Comparison of ENCODE assay signal across 14 cellular contexts in genomic region chr14:50937800-50938199, GRCh38. TPM values are rescaled to one million over a fixed set of nuclear protein-coding genes. Genes with fewer than 3 reads are reported as not detected.
DNase-seq lines count a peak whose midpoint lies in the region; ATAC-seq and TF ChIP-seq lines count a peak whose summit lies in the region.
"Had no signal": no experiment of that assay in that cellular context is flagged by ENCODE, and none has a peak within 500 bp of the region (broad histone marks: within the 10 kb centered on the region; RNA-seq: fewer than 3 reads in every experiment).

No MANE protein-coding gene starts in this region.

- 100% methylated on average over 2 of the region's 4 CpGs; no CpG with 5 or more reads in 1 of the 2 experiments for WGBS in IMR-90 (ENCODE audit: extremely low coverage in 2 of 2, insufficient read length in 1 of 2), 2 experiments
- WGBS in right lobe of liver (ENCODE audit: insufficient coverage, low coverage, low lambda C conversion rate, missing lambda C conversion rate), result 40% methylated on average over 4 of the region's 4 CpGs

- TF ChIP-seq POLR2A in IMR-90 (IDR thresholded peaks at IDR 0.05; ENCODE audit: low read depth, low read length) (no peak), right lobe of liver (IDR thresholded peaks at IDR 0.05) (no peak), erythroblast (IDR thresholded peaks at IDR 0.05; ENCODE audit: low read length) (no peak)

- H3K27me3 ChIP-seq in IMR-90 (ENCODE audit: control insufficient read depth, insufficient read depth, low read length) (no peaks in the 10 kb centered on the region), right lobe of liver (no peaks in the 10 kb centered on the region), upper lobe of right lung (no peaks in the 10 kb centered on the region)

- H2AK9ac ChIP-seq in IMR-90 (replicated peaks; ENCODE audit: low read depth, low read length, poor library complexity), result no peak overlapping the region

- H3K9me3 ChIP-seq in IMR-90 (ENCODE audit: control insufficient read depth, insufficient read depth, low read length) (no peaks in the 10 kb centered on the region), right lobe of liver (no peaks in the 10 kb centered on the region), upper lobe of right lung (no peaks in the 10 kb centered on the region), mucosa of descending colon (no peaks in the 10 kb centered on the region)

- peaks cover 11% of the 10 kb centered on the region in 2 experiments; a peak in 3 of 4 replicates for H3K79me1 ChIP-seq in IMR-90 (ENCODE audit: low read depth in 1 of 2, low read length in 2 of 2)

- H3K18ac ChIP-seq in IMR-90 (ENCODE audit: low read depth, low read length), result no peak overlapping the region

- intact Hi-C loops in IMR-90 (cut with micrococcal nuclease) (loop anchor here (10.0 kb wide), 1 partner anchor 283 kb away; no protein-coding TSS in a partner anchor), right lobe of liver (cut with DNase I) (no loop called here), upper lobe of right lung (cut with DNase I) (no loop called here), mucosa of descending colon (cut with DNase I, micrococcal nuclease) (no loop called here)

- H4K8ac ChIP-seq in IMR-90 (ENCODE audit: low read depth in 2 of 2, low read length in 2 of 2), result no peak overlapping the region

- TF ChIP-seq CTCF in IMR-90 (conservative IDR thresholded peaks at IDR 0.05; ENCODE audit: low read depth, low read length) (no peak), right lobe of liver (IDR thresholded peaks at IDR 0.05) (no peak), upper lobe of right lung (IDR thresholded peaks at IDR 0.05) (no peak), mucosa of descending colon (IDR thresholded peaks at IDR 0.05) (no peak)

- in situ Hi-C loops in IMR-90 (cut with MboI; ENCODE audit: low sequenced_read_pairs), result no loop called here

- CTCF ChIA-PET in IMR-90 (lab: Yijun Ruan, JAX), result no interaction called here

- no peak overlapping the region for H2BK15ac ChIP-seq in IMR-90 (ENCODE audit: low read depth, low read length)

- H3K23ac ChIP-seq in IMR-90 (ENCODE audit: low read depth, low read length), result no peak overlapping the region

- H4K5ac ChIP-seq in IMR-90 (ENCODE audit: low read depth, low read length), result no peak overlapping the region

- H4K20me1 ChIP-seq in IMR-90 (ENCODE audit: insufficient read depth, low read length), result no peaks in the 10 kb centered on the region; the same call in 1 of the 2 replicates

- H3K36me3 ChIP-seq in IMR-90 (ENCODE audit: control insufficient read depth, insufficient read depth, low read length) (peaks cover 11% of the 10 kb centered on the region), right lobe of liver (peaks cover 0 to 12% (median 0%) of the 10 kb centered on the region in 4 donors), upper lobe of right lung (peaks cover 18% of the 10 kb centered on the region), mucosa of descending colon (ENCODE audit: low read depth) (no peaks in the 10 kb centered on the region)

- H3K9me1 ChIP-seq in IMR-90 (ENCODE audit: insufficient read depth, low read length), result peaks cover 15% of the 10 kb centered on the region

- no peak overlapping the region; the same call in 1 of the 2 replicates for H2BK120ac ChIP-seq in IMR-90 (ENCODE audit: low read depth, low read length)

- H3K14ac ChIP-seq in IMR-90 (replicated peaks; ENCODE audit: low read depth, low read length), result no peak overlapping the region

- H2AFZ ChIP-seq in IMR-90 (replicated peaks; ENCODE audit: low read length, poor library complexity), result no peak overlapping the region

- no peak for ATAC-seq in IMR-90 (ENCODE audit: low read depth)
- no peak for ATAC-seq in SK-N-SH treated with all-trans-retinoic acid at 6 μM for 48 hours
- ATAC-seq in right lobe of liver, result no peak
- ATAC-seq in upper lobe of right lung, result no peak
- no peak for ATAC-seq in mucosa of descending colon

- H2BK5ac ChIP-seq in IMR-90 (ENCODE audit: low read depth, low read length, poor library complexity, severe bottlenecking), result no peak overlapping the region

- no peak overlapping the region for H3K56ac ChIP-seq in IMR-90 (ENCODE audit: extremely low read depth, insufficient read depth, low read length)

- POLR2A ChIA-PET in IMR-90 (lab: Charles Lee; ENCODE audit: unreplicated experiment), result no interaction called here

- no peak overlapping the region for H3K4ac ChIP-seq in IMR-90 (ENCODE audit: low read depth, low read length)

- H3K27ac ChIP-seq in IMR-90 (ENCODE audit: insufficient read depth, low read length) (no peak overlapping the region), right lobe of liver (peak overlapping the region in 2 of 3 donors; percentile 58 to 61), upper lobe of right lung (peak overlapping the region; percentile 55)

- no peak overlapping the region for H3K9ac ChIP-seq in IMR-90 (ENCODE audit: low read depth, low read length)

- H3K4me3 ChIP-seq in IMR-90 (ENCODE audit: insufficient read depth, low read depth, low read length), result no peak overlapping the region
- no peak overlapping the region for H3K4me3 ChIP-seq in right lobe of liver
- no peak overlapping the region for H3K4me3 ChIP-seq in upper lobe of right lung
- H3K4me3 ChIP-seq in mucosa of descending colon, result no peak overlapping the region

- DNase-seq in IMR-90, result no peak
- no peak for DNase-seq in right lobe of liver
- no peak for DNase-seq in upper lobe of right lung
- DNase-seq in erythroblast (lab: John Stamatoyannopoulos, UW), result no peak
- DNase-seq in NCI-H226, result no peak
- no peak for DNase-seq in mucosa of descending colon
- DNase-seq: DMS 273 treated with DMSO at 0.1 percent for 48 hours, Kasumi-1, NCI-H146, NCI-H2081 treated with DMSO at 0.1 percent for 48 hours, NCI-H2227 treated with DMSO at 0.1 percent for 48 hours, NCI-H526, Right ventricle myocardium superior had no signal

- H2BK20ac ChIP-seq in IMR-90 (ENCODE audit: low read depth, low read length), result no peak overlapping the region; the same call in 1 of the 2 replicates

- H2AK5ac ChIP-seq in IMR-90 (ENCODE audit: low read depth, low read length), result 0 out of 2 replicates have a peak overlapping the region, but pooled peaks have one; percentile 16

- dilution Hi-C loops in IMR-90 (cut with HindIII; ENCODE audit: low sequenced_read_pairs, unreplicated experiment), result no loop called here

- H3K4me1 ChIP-seq in IMR-90 (ENCODE audit: control insufficient read depth, insufficient read depth, low read length) (peaks cover 3% of the 10 kb centered on the region; the same call in 1 of the 2 replicates), right lobe of liver (peaks cover 0 to 81% (median 21%) of the 10 kb centered on the region in 4 donors), upper lobe of right lung (peaks cover 4% of the 10 kb centered on the region), mucosa of descending colon (ENCODE audit: low read depth) (peaks cover 8% of the 10 kb centered on the region)

- H4K91ac ChIP-seq in IMR-90 (ENCODE audit: insufficient read depth, low read depth, low read length), result no peak overlapping the region

- no peak overlapping the region for H3K4me2 ChIP-seq in IMR-90 (ENCODE audit: low read depth, low read length)

- TF ChIP-seq RAD21 in IMR-90 (IDR thresholded peaks at IDR 0.05; ENCODE audit: low read length), result no peak

- no TSS peak for BruUV-seq in IMR-90 (replicated peaks; lab: Mats Ljungman, UMichigan)

TF ChIP-seq in IMR-90, 13 proteins besides CTCF, POLR2A, EP300 and RAD21:
- TF ChIP-seq CHD1 (IDR thresholded peaks at IDR 0.05; ENCODE audit: low read depth, low read length), result no peak

TF ChIP-seq in SK-N-SH treated with all-trans-retinoic acid at 6 μM for 48 hours, 23 proteins besides CTCF, POLR2A, EP300 and RAD21:
- TF ChIP-seq ARNTL (CRISPR knock-in tag; IDR thresholded peaks at IDR 0.05; ENCODE audit: borderline replicate concordance, low read depth) (no peak), CSDC2 (CRISPR knock-in tag; IDR thresholded peaks at IDR 0.05) (peak; percentile 95), SNAI2 (CRISPR knock-in tag; IDR thresholded peaks at IDR 0.05) (peak; percentile 85; the same call in 1 of the 2 replicates), ZFP3 (CRISPR knock-in tag; IDR thresholded peaks at IDR 0.05) (peak; percentile 77), OSR1 (CRISPR knock-in tag; IDR thresholded peaks at IDR 0.05) (peak; percentile 73; the same call in 1 of the 2 replicates)
- TF ChIP-seq, protein P1, sequence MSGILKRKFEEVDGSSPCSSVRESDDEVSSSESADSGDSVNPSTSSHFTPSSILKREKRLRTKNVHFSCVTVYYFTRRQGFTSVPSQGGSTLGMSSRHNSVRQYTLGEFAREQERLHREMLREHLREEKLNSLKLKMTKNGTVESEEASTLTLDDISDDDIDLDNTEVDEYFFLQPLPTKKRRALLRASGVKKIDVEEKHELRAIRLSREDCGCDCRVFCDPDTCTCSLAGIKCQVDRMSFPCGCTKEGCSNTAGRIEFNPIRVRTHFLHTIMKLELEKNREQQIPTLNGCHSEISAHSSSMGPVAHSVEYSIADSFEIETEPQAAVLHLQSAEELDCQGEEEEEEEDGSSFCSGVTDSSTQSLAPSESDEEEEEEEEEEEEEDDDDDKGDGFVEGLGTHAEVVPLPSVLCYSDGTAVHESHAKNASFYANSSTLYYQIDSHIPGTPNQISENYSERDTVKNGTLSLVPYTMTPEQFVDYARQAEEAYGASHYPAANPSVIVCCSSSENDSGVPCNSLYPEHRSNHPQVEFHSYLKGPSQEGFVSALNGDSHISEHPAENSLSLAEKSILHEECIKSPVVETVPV (CRISPR knock-in tag; IDR thresholded peaks at IDR 0.05), result no peak

RNA-seq across cellular contexts. Expression of gene PYGL, which starts 6.5 kb away (rescaled TPM):
- total RNA-seq in IMR-90 (2012; rRNA removed) (70.4 and 73.0 TPM in 2 replicates), right lobe of liver (100 to 1,000 TPM in 3 of 6 experiments, 10 to 100 TPM in 3; 80.1 to 130 (median 107) TPM), upper lobe of right lung (46.3 TPM), mucosa of descending colon (10 to 100 TPM; 31.0 to 43.7 (median 41.4) TPM)
- polyA plus RNA-seq in IMR-90 (2012; rRNA removed), result 49.4 and 52.3 TPM in 2 replicates
- 24.5 and 25.8 TPM in 2 replicates for polyA plus RNA-seq in IMR-90 (2012; cell fraction: cytosol; rRNA removed)
- polyA plus RNA-seq in IMR-90 (2012; cell fraction: nucleus; rRNA removed; ENCODE audit: low replicate concordance), result 23.2 and 58.6 TPM in 2 replicates
